6 cellular contexts compared by ENCODE assay signal in the genomic region with DNA sequence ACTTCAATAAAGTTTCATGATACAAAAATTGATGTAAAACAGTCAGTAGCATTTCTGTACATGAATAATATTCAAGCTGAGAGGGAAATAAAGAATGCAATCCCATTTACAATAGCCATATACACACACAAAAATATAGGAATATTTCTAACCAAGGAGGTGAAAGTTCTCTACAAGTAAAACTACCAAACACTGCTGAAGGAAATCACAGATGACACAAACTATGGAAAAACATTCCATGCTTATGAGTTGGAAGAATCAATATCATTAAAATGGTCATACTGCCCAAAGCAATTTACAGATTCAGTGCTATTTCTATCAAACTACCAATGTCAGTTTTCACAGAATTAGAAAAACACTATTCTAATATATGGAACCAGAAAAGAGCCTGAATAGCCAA.
"Had no signal": no experiment of that assay in that cellular context is flagged by ENCODE, and none has a peak within 500 bp of the region (broad histone marks: within the 10 kb centered on the region; RNA-seq: fewer than 3 reads in every experiment).

No MANE protein-coding gene starts in this region.

- H3K27me3 Mint-ChIP-seq: IgD-negative memory B cell had no signal

- H3K4me2 ChIP-seq: GM23338 had no signal

- H3K4me1 Mint-ChIP-seq: IgD-negative memory B cell had no signal

- H3K27ac ChIP-seq: HL-60 had no signal

- H3K27ac Mint-ChIP-seq: GM23338, H9, IgD-negative memory B cell had no signal

- DNase-seq: H9, HCEC 1CT had no signal

- H3K4me3 ChIP-seq: GM23338 had no signal

- H2AFZ ChIP-seq: GM23338 had no signal

- ATAC-seq: GM23338, HepG2 had no signal

- H3K4me3 Mint-ChIP-seq: GM23338, H9, IgD-negative memory B cell had no signal

- H3K9me3 Mint-ChIP-seq: GM23338, H9 had no signal
